In the genomic region with DNA sequence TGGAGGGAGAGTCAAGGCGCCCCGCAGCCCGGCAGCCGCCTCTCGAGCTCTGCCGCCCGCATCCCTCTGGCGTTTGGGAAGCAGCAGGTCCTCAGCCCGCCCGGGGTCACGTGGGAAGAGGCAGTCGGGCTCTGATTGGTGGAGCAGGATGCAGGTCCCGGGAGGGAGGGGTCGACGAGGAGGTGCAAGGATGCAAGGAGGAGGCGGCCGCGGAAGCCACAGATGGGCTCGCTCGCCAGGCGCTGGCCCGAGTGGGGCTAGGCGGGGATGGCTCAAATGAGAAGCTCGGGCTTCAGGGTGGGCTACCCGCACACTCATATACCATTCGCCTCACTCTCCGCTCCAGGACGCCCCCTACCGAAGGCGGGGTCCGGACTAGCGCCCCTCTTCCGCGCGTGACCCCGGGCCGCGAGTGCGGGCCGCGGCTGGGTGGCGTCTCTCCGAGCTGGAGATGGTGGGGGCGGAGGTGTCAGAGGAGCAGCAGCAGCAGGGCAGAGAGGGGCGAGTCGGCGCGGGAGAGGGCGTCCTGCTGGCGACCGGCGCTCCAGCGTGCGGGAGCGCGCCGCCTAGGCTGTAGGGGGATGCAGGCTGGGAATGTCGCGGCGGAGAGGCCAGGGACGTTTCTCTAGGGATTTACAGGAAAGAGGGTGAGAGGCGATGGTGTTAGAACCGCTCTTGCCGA, we compare ENCODE assay signal across 9 cellular contexts. TPM values are rescaled to one million over a fixed set of nuclear protein-coding genes. Genes with fewer than 3 reads are reported as not detected.
DNase-seq lines count a peak whose midpoint lies in the region; ATAC-seq and TF ChIP-seq lines count a peak whose summit lies in the region.
"Had no signal": no experiment of that assay in that cellular context is flagged by ENCODE, and none has a peak within 500 bp of the region (broad histone marks: within the 10 kb centered on the region; RNA-seq: fewer than 3 reads in every experiment).

A gene with protein sequence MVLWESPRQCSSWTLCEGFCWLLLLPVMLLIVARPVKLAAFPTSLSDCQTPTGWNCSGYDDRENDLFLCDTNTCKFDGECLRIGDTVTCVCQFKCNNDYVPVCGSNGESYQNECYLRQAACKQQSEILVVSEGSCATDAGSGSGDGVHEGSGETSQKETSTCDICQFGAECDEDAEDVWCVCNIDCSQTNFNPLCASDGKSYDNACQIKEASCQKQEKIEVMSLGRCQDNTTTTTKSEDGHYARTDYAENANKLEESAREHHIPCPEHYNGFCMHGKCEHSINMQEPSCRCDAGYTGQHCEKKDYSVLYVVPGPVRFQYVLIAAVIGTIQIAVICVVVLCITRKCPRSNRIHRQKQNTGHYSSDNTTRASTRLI (minus strand): TSS at position 68 of the 682 bp plus-strand sequence. CDS start 409 bp downstream, outside the sequence.

- TF ChIP-seq POLR2A in esophagus squamous epithelium (IDR thresholded peaks at IDR 0.05): no peak

- H3K9me3 Mint-ChIP-seq in activated T-cell treated with anti-CD3 and anti-CD28 coated beads, Interleukin-2, amount 50 U/mL, for 4 hours: no peaks in the 10 kb centered on the region
- no peaks in the 10 kb centered on the region for H3K9me3 Mint-ChIP-seq in stimulated activated naive CD8-positive, alpha-beta T cell treated with anti-CD3 and anti-CD28 coated beads, Interleukin-15, amount 100 ng/mL, for 72 hours

- intact Hi-C loops in esophagus squamous epithelium (cut with DNase I): no loop called here

- no peaks in the 10 kb centered on the region for H3K36me3 Mint-ChIP-seq in activated T-cell treated with anti-CD3 and anti-CD28 coated beads, Interleukin-2, amount 50 U/mL, for 4 hours (ENCODE audit: insufficient read depth)

- H3K4me1 Mint-ChIP-seq in activated T-cell treated with anti-CD3 and anti-CD28 coated beads, Interleukin-2, amount 50 U/mL, for 4 hours (ENCODE audit: low read depth): peaks cover 25% of the 10 kb centered on the region
- H3K4me1 Mint-ChIP-seq in stimulated activated naive CD8-positive, alpha-beta T cell treated with anti-CD3 and anti-CD28 coated beads, Interleukin-15, amount 100 ng/mL, for 72 hours: peaks cover 32% of the 10 kb centered on the region

- peak within 1 kb of the TSS; percentile 76 for H3K4me3 Mint-ChIP-seq in activated T-cell treated with anti-CD3 and anti-CD28 coated beads, Interleukin-2, amount 50 U/mL, for 4 hours
- peak within 1 kb of the TSS; percentile 80 to 93 for H3K4me3 Mint-ChIP-seq in stimulated activated naive CD8-positive, alpha-beta T cell treated with anti-CD3 and anti-CD28 coated beads, Interleukin-15, amount 100 ng/mL, for 72 hours

- H3K9me3 ChIP-seq in esophagus squamous epithelium: no peaks in the 10 kb centered on the region

- DNase-seq in NCI-H446 (lab: John Stamatoyannopoulos, UW) (peak; percentile 90 to 95), esophagus squamous epithelium (lab: John Stamatoyannopoulos, UW) (no peak), mucosa of gallbladder (ENCODE audit: low spot score) (peak; percentile 61), foreskin melanocyte (no peak)
- DNase-seq in activated T-cell treated with anti-CD3 and anti-CD28 coated beads, Interleukin-2, amount 50 U/mL, for 4 hours: peak; percentile 10
- DNase-seq in stimulated activated naive CD8-positive, alpha-beta T cell treated with anti-CD3 and anti-CD28 coated beads, Interleukin-15, amount 100 ng/mL, for 72 hours: peak; percentile 37 to 62

- peaks cover 16 to 95% (median 36%) of the 10 kb centered on the region in 4 donors for H3K27me3 ChIP-seq in esophagus squamous epithelium

- 2 to 5% methylated on average over 12 to 22 of the region's 64 CpGs for WGBS in esophagus squamous epithelium, 2 donors

- H3K36me3 ChIP-seq in esophagus squamous epithelium: no peaks in the 10 kb centered on the region

- peak within 1 kb of the TSS; percentile 7 to 63 (median 43) for H3K4me3 ChIP-seq in esophagus squamous epithelium

- TF ChIP-seq CTCF in esophagus squamous epithelium (IDR thresholded peaks at IDR 0.05): no peak

- peaks cover 22 to 30% (median 24%) of the 10 kb centered on the region in 3 donors for H3K4me1 ChIP-seq in esophagus squamous epithelium

- H3K27ac Mint-ChIP-seq in stimulated activated naive CD8-positive, alpha-beta T cell treated with anti-CD3 and anti-CD28 coated beads, Interleukin-15, amount 100 ng/mL, for 72 hours: peak within 1 kb of the TSS in 1 of 2 donors; percentile 54

- ATAC-seq in GM18858 (IDR thresholded peaks at IDR 0.05; ENCODE audit: unreplicated experiment) (peak; percentile 41), HG03064 (IDR thresholded peaks at IDR 0.05; ENCODE audit: low read depth, unreplicated experiment) (peak; percentile 53)
- ATAC-seq in activated T-cell treated with anti-CD3 and anti-CD28 coated beads, Interleukin-2, amount 50 U/mL, for 4 hours: peak; percentile 67 to 72
- peak; percentile 72 for ATAC-seq in stimulated activated naive CD8-positive, alpha-beta T cell treated with anti-CD3 and anti-CD28 coated beads, Interleukin-15, amount 100 ng/mL, for 72 hours

- H3K27me3 Mint-ChIP-seq in activated T-cell treated with anti-CD3 and anti-CD28 coated beads, Interleukin-2, amount 50 U/mL, for 4 hours (ENCODE audit: low read depth): peaks cover 68% of the 10 kb centered on the region
- H3K27me3 Mint-ChIP-seq in stimulated activated naive CD8-positive, alpha-beta T cell treated with anti-CD3 and anti-CD28 coated beads, Interleukin-15, amount 100 ng/mL, for 72 hours: peaks cover 66% of the 10 kb centered on the region

- H3K27ac ChIP-seq in esophagus squamous epithelium: no peak within 1 kb of the TSS
- H3K27ac ChIP-seq: epithelial cell of prostate had no signal

RNA-seq across cellular contexts. Expression of the gene that starts here (rescaled TPM):
- not detected for total RNA-seq in activated T-cell treated with anti-CD3 and anti-CD28 coated beads, Interleukin-2, amount 50 U/mL, for 4 hours
- total RNA-seq in esophagus squamous epithelium (1 to 10 TPM in 1 of 4 donors, not detected in 3; 1.5 TPM), mucosa of gallbladder (12.8 TPM)

Comparison
In these comparisons a context has a peak if more than half of its experiments do, and no peak if none do; other contexts are left out.
1. Peak in DNase-seq and ATAC-seq in activated T-cell treated with anti-CD3 and anti-CD28 coated beads, Interleukin-2, amount 50 U/mL, for 4 hours; RNA of the gene not detected or under 1 TPM.
2. DNase-seq: peak in NCI-H446 (2 of 2), mucosa of gallbladder (single experiment) and stimulated activated naive CD8-positive, alpha-beta T cell treated with anti-CD3 and anti-CD28 coated beads, Interleukin-15, amount 100 ng/mL, for 72 hours (2 of 2); none in esophagus squamous epithelium (single experiment) and foreskin melanocyte (single experiment).
3. Peak in every context shown above with its lines, with median percentiles within 50 percentile points of each other: ATAC-seq.